Comparison of ENCODE assay signal across 9 cellular contexts in the genomic region with DNA sequence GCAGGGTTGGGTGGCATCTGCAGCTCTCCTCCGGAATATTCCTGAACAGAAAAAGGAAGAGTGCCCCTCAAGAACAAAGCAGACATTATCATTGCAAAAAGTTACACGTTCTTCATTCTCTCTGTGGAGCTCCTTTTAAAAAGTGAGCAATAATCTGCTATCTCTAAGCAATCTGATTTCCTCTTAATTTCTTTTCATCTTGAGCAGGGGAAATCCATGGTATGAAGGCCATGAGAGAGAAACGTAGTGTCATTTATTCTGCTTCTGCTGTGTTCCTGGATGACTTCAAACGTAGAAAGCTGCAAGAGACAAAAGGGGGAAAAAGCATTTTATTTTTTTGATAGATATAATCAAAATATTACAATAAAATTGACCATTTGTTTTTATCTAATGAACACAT. TPM values are rescaled to one million over a fixed set of nuclear protein-coding genes. Genes with fewer than 3 reads are reported as not detected.
"Had no signal": no experiment of that assay in that cellular context is flagged by ENCODE, and none has a peak within 500 bp of the region (broad histone marks: within the 10 kb centered on the region; RNA-seq: fewer than 3 reads in every experiment).

No MANE protein-coding gene starts in this region.

- H3K27ac ChIP-seq: HL-60 had no signal

- DNase-seq: IMR-90, KBM-7 had no signal

- H3K9me3 Mint-ChIP-seq: IgD-negative memory B cell had no signal

- FAIRE-seq: HepG2, HTR-8/SVneo, K562 had no signal

- H3K4me3 Mint-ChIP-seq: IgD-negative memory B cell had no signal

- H3K27ac Mint-ChIP-seq: IgD-negative memory B cell had no signal

- H3K4me1 Mint-ChIP-seq: IgD-negative memory B cell had no signal

- H3K4me3 ChIP-seq: K562 had no signal

- H3K36me3 Mint-ChIP-seq: IgD-negative memory B cell had no signal

- ATAC-seq: HepG2, K562 had no signal

RNA-seq across cellular contexts. Expression of gene SMIM21, which starts 16.9 kb away (rescaled TPM):
- total RNA-seq: HepG2, HT-29, HT1080, IMR-90, K562 had no signal
- polyA plus RNA-seq: HepG2, IgD-negative memory B cell, IMR-90, K562 had no signal
